In the genomic region with DNA sequence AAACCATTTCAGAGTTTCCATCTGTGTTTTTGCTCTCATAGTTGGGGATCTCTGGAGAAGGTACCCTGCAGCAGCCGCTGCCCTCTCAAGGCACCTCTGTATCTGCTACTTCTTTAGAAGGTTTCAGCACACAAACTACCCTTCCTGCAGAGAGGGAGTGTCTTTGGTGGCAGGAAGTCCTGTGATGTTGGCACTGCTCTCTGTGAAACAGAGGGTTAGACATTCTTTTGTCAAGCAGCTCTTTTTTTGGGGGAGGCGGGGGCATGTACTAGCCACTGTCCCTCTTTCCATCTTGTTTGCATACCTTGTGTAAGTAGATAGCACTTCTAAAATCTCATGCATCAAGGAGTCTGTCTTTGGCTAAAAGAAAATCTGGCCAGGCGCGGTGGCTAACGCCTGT, we compare ENCODE assay signal across 36 cellular contexts.
"Had no signal": no experiment of that assay in that cellular context is flagged by ENCODE, and none has a peak within 500 bp of the region (broad histone marks: within the 10 kb centered on the region; RNA-seq: fewer than 3 reads in every experiment).

No MANE protein-coding gene starts in this region.

- H3K36me3 Mint-ChIP-seq: activated CD4-positive, alpha-beta memory T cell treated with anti-CD3 and anti-CD28 coated beads for 36 hours; activated naive CD8-positive, alpha-beta T cell treated with anti-CD3 and anti-CD28 coated beads for 36 hours; naive thymus-derived CD8-positive, alpha-beta T cell; stimulated activated naive B cell treated with anti-CD40 and anti-IgM and Interleukin-4, amounts not matched to agents 10 μg/mL and 1 μg/mL and 100 μg/mL, for 72 hours had no signal

- ATAC-seq: body of pancreas; gastrocnemius medialis; left cardiac atrium; left ventricle myocardium superior; naive thymus-derived CD8-positive, alpha-beta T cell; psoas muscle had no signal

- H3K9ac ChIP-seq: parathyroid adenoma had no signal

- H3K79me2 ChIP-seq: hepatocyte, parathyroid adenoma had no signal

- H3K4me1 ChIP-seq: adrenal gland, body of pancreas, colonic mucosa, gastrocnemius medialis, parathyroid adenoma, psoas muscle, right atrium auricular region, stomach, thyroid gland, upper lobe of left lung had no signal

- H3K27me3 ChIP-seq: adrenal gland, body of pancreas, colonic mucosa, gastrocnemius medialis, hepatocyte, right atrium auricular region, stomach, thyroid gland, upper lobe of left lung had no signal

- DNase-seq: activated CD4-positive, alpha-beta memory T cell treated with anti-CD3 and anti-CD28 coated beads for 36 hours; activated CD4-positive, alpha-beta T cell treated with anti-CD3 and anti-CD28 coated beads, Interleukin-2, amount 10 ng/mL, durations not matched to agents 24 days and 14 days; activated CD4-positive, CD25-positive, alpha-beta regulatory T cell treated with anti-CD3 and anti-CD28 coated beads, Interleukin-2, amount 50 U/mL, for 72 hours; activated CD8-positive, alpha-beta memory T cell treated with anti-CD3 and anti-CD28 coated beads, Interleukin-2, amount 50 U/mL, for 4 hours; activated effector memory CD4-positive, alpha-beta T cell treated with anti-CD3 and anti-CD28 coated beads, Interleukin-2, amount 50 U/mL, for 16 hours; activated naive CD4-positive, alpha-beta T cell treated with anti-CD3 and anti-CD28 coated beads for 36 hours; activated naive CD8-positive, alpha-beta T cell treated with anti-CD3 and anti-CD28 coated beads for 36 hours; activated T-cell treated with anti-CD3 and anti-CD28 coated beads, Interleukin-2, amount 50 U/mL, for 1 hour; adrenal gland; aorta; body of pancreas; cerebellar nuclear complex; colonic mucosa; effector CD8-positive, alpha-beta T cell; gastrocnemius medialis; glutamatergic neuron; left cardiac atrium; left ventricle myocardium superior; naive thymus-derived CD8-positive, alpha-beta T cell; nucleus accumbens; psoas muscle; stimulated activated CD4-positive, alpha-beta T cell treated with anti-CD3 and anti-CD28 coated beads, Interleukin-1b, Interleukin-23, amount 100 ng/mL, for 48 hours; stimulated activated CD4-positive, alpha-beta T cell treated with anti-CD3 and anti-CD28 coated beads, Interleukin-4, amount 100 ng/mL, for 4 hours; stimulated activated CD8-positive, alpha-beta memory T cell treated with anti-CD3 and anti-CD28 coated beads, Interleukin-4, amount 100 ng/mL, for 48 hours; stimulated activated naive B cell treated with anti-CD40 and anti-IgM and Interleukin-4, amounts not matched to agents 10 μg/mL and 1 μg/mL and 100 μg/mL, for 72 hours; stomach; T-helper 9 cell; thyroid gland; upper lobe of left lung; WERI-Rb-1 had no signal

- H3K27ac ChIP-seq: adrenal gland, body of pancreas, colonic mucosa, gastrocnemius medialis, hepatocyte, parathyroid adenoma, psoas muscle, right atrium auricular region, stomach, thyroid gland, upper lobe of left lung, WERI-Rb-1 had no signal

- H3K4me1 Mint-ChIP-seq: activated CD4-positive, alpha-beta T cell treated with anti-CD3 and anti-CD28 coated beads, Interleukin-2, amount 10 ng/mL, durations not matched to agents 24 days and 14 days; activated naive CD8-positive, alpha-beta T cell treated with anti-CD3 and anti-CD28 coated beads for 36 hours had no signal

- H3K4me3 ChIP-seq: adrenal gland, body of pancreas, colonic mucosa, gastrocnemius medialis, hepatocyte, psoas muscle, right atrium auricular region, smooth muscle cell, stomach, thyroid gland, upper lobe of left lung had no signal

- H3K9me3 ChIP-seq: adrenal gland, body of pancreas, colonic mucosa, gastrocnemius medialis, psoas muscle, right atrium auricular region, stomach, thyroid gland, upper lobe of left lung had no signal

- H3K9me3 Mint-ChIP-seq: activated CD4-positive, alpha-beta memory T cell treated with anti-CD3 and anti-CD28 coated beads for 36 hours; activated CD4-positive, alpha-beta T cell treated with anti-CD3 and anti-CD28 coated beads, Interleukin-2, amount 10 ng/mL, durations not matched to agents 24 days and 14 days; activated naive CD4-positive, alpha-beta T cell treated with anti-CD3 and anti-CD28 coated beads for 36 hours; activated naive CD8-positive, alpha-beta T cell treated with anti-CD3 and anti-CD28 coated beads for 36 hours; activated T-helper 1 cell treated with anti-CD3 and anti-CD28 coated beads, Interleukin-12 subunit alpha, Interleukin-12 subunit beta, Interleukin-2, Interleukin-4 antibody, amounts not matched to agents 30 ng/mL and 10 ng/mL and 1 ng/mL, durations not matched to agents 14 hours and 24 hours and 36 hours; neural crest cell; stimulated activated naive B cell treated with anti-CD40 and anti-IgM and Interleukin-4, amounts not matched to agents 10 μg/mL and 1 μg/mL and 100 μg/mL, for 72 hours had no signal

- H3K27me3 Mint-ChIP-seq: activated CD4-positive, alpha-beta memory T cell treated with anti-CD3 and anti-CD28 coated beads for 36 hours; activated CD4-positive, alpha-beta T cell treated with anti-CD3 and anti-CD28 coated beads, Interleukin-2, amount 10 ng/mL, durations not matched to agents 24 days and 14 days; activated naive CD8-positive, alpha-beta T cell treated with anti-CD3 and anti-CD28 coated beads for 36 hours had no signal

- H3K4me2 ChIP-seq: hepatocyte, smooth muscle cell had no signal

- H3K36me3 ChIP-seq: adrenal gland, colonic mucosa, gastrocnemius medialis, right atrium auricular region, stomach, thyroid gland, upper lobe of left lung, WERI-Rb-1 had no signal

- H3K27ac Mint-ChIP-seq: activated CD4-positive, alpha-beta memory T cell treated with anti-CD3 and anti-CD28 coated beads for 36 hours; activated CD4-positive, alpha-beta T cell treated with anti-CD3 and anti-CD28 coated beads, Interleukin-2, amount 10 ng/mL, durations not matched to agents 24 days and 14 days; activated naive CD4-positive, alpha-beta T cell treated with anti-CD3 and anti-CD28 coated beads for 36 hours; activated naive CD8-positive, alpha-beta T cell treated with anti-CD3 and anti-CD28 coated beads for 36 hours; activated T-helper 1 cell treated with anti-CD3 and anti-CD28 coated beads, Interleukin-12 subunit alpha, Interleukin-12 subunit beta, Interleukin-2, Interleukin-4 antibody, amounts not matched to agents 30 ng/mL and 10 ng/mL and 1 ng/mL, durations not matched to agents 14 hours and 24 hours and 36 hours; naive thymus-derived CD8-positive, alpha-beta T cell; stimulated activated naive B cell treated with anti-CD40 and anti-IgM and Interleukin-4, amounts not matched to agents 10 μg/mL and 1 μg/mL and 100 μg/mL, for 72 hours had no signal

- H2AFZ ChIP-seq: hepatocyte, parathyroid adenoma had no signal

- H3K4me3 Mint-ChIP-seq: activated CD4-positive, alpha-beta memory T cell treated with anti-CD3 and anti-CD28 coated beads for 36 hours; activated CD4-positive, alpha-beta T cell treated with anti-CD3 and anti-CD28 coated beads, Interleukin-2, amount 10 ng/mL, durations not matched to agents 24 days and 14 days; activated naive CD4-positive, alpha-beta T cell treated with anti-CD3 and anti-CD28 coated beads for 36 hours; activated naive CD8-positive, alpha-beta T cell treated with anti-CD3 and anti-CD28 coated beads for 36 hours; activated T-helper 1 cell treated with anti-CD3 and anti-CD28 coated beads, Interleukin-12 subunit alpha, Interleukin-12 subunit beta, Interleukin-2, Interleukin-4 antibody, amounts not matched to agents 30 ng/mL and 10 ng/mL and 1 ng/mL, durations not matched to agents 14 hours and 24 hours and 36 hours; naive thymus-derived CD8-positive, alpha-beta T cell; neural crest cell; stimulated activated naive B cell treated with anti-CD40 and anti-IgM and Interleukin-4, amounts not matched to agents 10 μg/mL and 1 μg/mL and 100 μg/mL, for 72 hours had no signal
